ENCODE assay signal across 21 cellular contexts in the genomic region with DNA sequence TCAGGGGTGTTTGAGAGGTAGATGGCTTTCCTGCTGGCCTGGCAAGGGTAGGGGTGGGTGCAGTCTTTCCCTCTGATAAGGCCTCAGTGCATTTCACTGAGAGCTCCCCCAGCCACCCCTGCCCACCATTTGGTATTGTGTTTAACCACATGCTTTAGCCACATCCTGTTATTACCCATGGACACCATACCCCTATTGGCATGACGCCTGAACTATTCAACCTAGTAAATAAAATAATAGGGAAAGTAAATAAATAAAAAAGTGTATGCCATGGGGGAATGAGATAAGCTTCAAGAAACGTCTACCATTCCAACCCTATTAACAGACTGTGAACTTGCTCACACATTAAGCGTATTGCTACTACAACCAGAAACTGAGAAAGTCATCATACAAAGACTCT. TPM values are rescaled to one million over a fixed set of nuclear protein-coding genes. Genes with fewer than 3 reads are reported as not detected.
"Had no signal": no experiment of that assay in that cellular context is flagged by ENCODE, and none has a peak within 500 bp of the region (broad histone marks: within the 10 kb centered on the region; RNA-seq: fewer than 3 reads in every experiment).

No MANE protein-coding gene starts in this region.

- DNase-seq: activated B cell treated with CpG ODN at 0.5 μM for 24 hours; activated CD4-positive, alpha-beta T cell treated with anti-CD3 and anti-CD28 coated beads for 1 hour; activated CD4-positive, alpha-beta T cell treated with anti-CD3 and anti-CD28 coated beads, Interleukin-2, amount 10 ng/mL, durations not matched to agents 24 days and 14 days; activated CD4-positive, alpha-beta T cell treated with anti-CD3 and anti-CD28 coated beads, Interleukin-2, amount 50 U/mL, for 48 hours; activated CD8-positive, alpha-beta memory T cell treated with anti-CD3 and anti-CD28 coated beads, Interleukin-2, amount 10 ng/mL, durations not matched to agents 7 days and 5 days; activated effector memory CD4-positive, alpha-beta T cell treated with anti-CD3 and anti-CD28 coated beads, Interleukin-2, amount 50 U/mL, for 16 hours; activated naive CD4-positive, alpha-beta T cell treated with Interleukin-2 at 50 U/mL for 16 hours; activated T-cell treated with anti-CD3 and anti-CD28 coated beads, Interleukin-2, amount 50 U/mL, for 4 hours; amygdala; cortex of kidney; Karpas-422; NCI-H1048; NCI-H146; NCI-H187 treated with DMSO at 0.1 percent for 48 hours; NCI-H524; NCI-H82; SIG-M5; T-helper 17 cell; T-helper 9 cell had no signal

RNA-seq across cellular contexts. Expression of a gene that starts 7.6 kb away (rescaled TPM):
- total RNA-seq: activated B cell treated with CpG ODN at 0.5 μM for 24 hours; activated CD4-positive, alpha-beta T cell treated with anti-CD3 and anti-CD28 coated beads, Interleukin-2, amount 10 ng/mL, durations not matched to agents 24 days and 14 days; activated CD8-positive, alpha-beta memory T cell treated with anti-CD3 and anti-CD28 coated beads, Interleukin-2, amount 10 ng/mL, durations not matched to agents 7 days and 5 days; activated naive CD4-positive, alpha-beta T cell treated with anti-CD3 and anti-CD28 coated beads, Interleukin-2, amount 50 U/mL, for 72 hours; activated T-cell treated with anti-CD3 and anti-CD28 coated beads, Interleukin-2, amount 50 U/mL, for 4 hours; RPMI7951; T-helper 17 cell had no signal
